ENCODE assay signal across 8 cellular contexts in genomic region chr6:136550330-136551071, GRCh38. TPM values are rescaled to one million over a fixed set of nuclear protein-coding genes. Genes with fewer than 3 reads are reported as not detected.
DNase-seq lines count a peak whose midpoint lies in the region; ATAC-seq and TF ChIP-seq lines count a peak whose summit lies in the region.

Gene MAP7, minus strand, starts transcription at chr6:136550422. Its CDS starts 14 bp downstream, at chr6:136550408.

- H3K4me1 ChIP-seq in HUES64 (ENCODE audit: insufficient read depth, low read length) (peaks cover 20% of the 10 kb centered on the region), right cardiac atrium (ENCODE audit: control insufficient read depth, insufficient read depth, low read length) (peaks cover 2% of the 10 kb centered on the region), psoas muscle (peaks cover 10% of the 10 kb centered on the region)

- intact Hi-C loops in right cardiac atrium (cut with DNase I): no loop called here
- intact Hi-C loops in psoas muscle (cut with DNase I): no loop called here

- H3K9me3 ChIP-seq in HUES64 (ENCODE audit: insufficient read depth, low read depth, low read length) (no peaks in the 10 kb centered on the region), right cardiac atrium (ENCODE audit: control insufficient read depth, low read length) (no peaks in the 10 kb centered on the region), psoas muscle (no peaks in the 10 kb centered on the region)

- no peaks in the 10 kb centered on the region for H3K9me3 Mint-ChIP-seq in activated naive CD8-positive, alpha-beta T cell treated with anti-CD3 and anti-CD28 coated beads, Interleukin-2, amount 10 ng/mL, durations not matched to agents 7 days and 5 days

- peak within 1 kb of the TSS; percentile 35; the same call in 1 of the 2 replicates for H3K27ac ChIP-seq in HUES64 (ENCODE audit: low read depth, low read length)
- H3K27ac ChIP-seq in right cardiac atrium (ENCODE audit: low read length): no peak within 1 kb of the TSS
- no peak within 1 kb of the TSS for H3K27ac ChIP-seq in psoas muscle

- peaks cover 3% of the 10 kb centered on the region for H3K4me1 Mint-ChIP-seq in activated naive CD8-positive, alpha-beta T cell treated with anti-CD3 and anti-CD28 coated beads, Interleukin-2, amount 10 ng/mL, durations not matched to agents 7 days and 5 days

- in situ Hi-C loops in Caki2 (cut with HindIII; ENCODE audit: low pct_unique_long_range_greater_than_20kb, low sequenced_read_pairs): no loop called here

- no peaks in the 10 kb centered on the region for H3K36me3 Mint-ChIP-seq in activated naive CD8-positive, alpha-beta T cell treated with anti-CD3 and anti-CD28 coated beads, Interleukin-2, amount 10 ng/mL, durations not matched to agents 7 days and 5 days

- H3K4me3 ChIP-seq in HUES64 (ENCODE audit: low read length): peak within 1 kb of the TSS; percentile 78
- peak within 1 kb of the TSS; percentile 80 for H3K4me3 ChIP-seq in right cardiac atrium (ENCODE audit: low read length)
- peak within 1 kb of the TSS; percentile 79 for H3K4me3 ChIP-seq in psoas muscle

- peaks cover 52% of the 10 kb centered on the region for H3K27me3 ChIP-seq in HUES64 (ENCODE audit: insufficient read depth, low read length)
- no peaks in the 10 kb centered on the region for H3K27me3 ChIP-seq in right cardiac atrium (ENCODE audit: control insufficient read depth, insufficient read depth)
- peaks cover 5 to 79% (median 8%) of the 10 kb centered on the region in 3 donors for H3K27me3 ChIP-seq in psoas muscle (ENCODE audit: insufficient read depth in 3 of 3, low read length in 2 of 3)

- WGBS in HUES64: under 1% methylated on average over 79 of the region's 79 CpGs
- WGBS in right cardiac atrium: 2% methylated on average over 79 of the region's 79 CpGs
- WGBS in psoas muscle, 3 donors: 1 to 2% (median 2%) methylated on average over 63 to 79 of the region's 79 CpGs

- H3K27me3 Mint-ChIP-seq in activated naive CD8-positive, alpha-beta T cell treated with anti-CD3 and anti-CD28 coated beads, Interleukin-2, amount 10 ng/mL, durations not matched to agents 7 days and 5 days: peaks cover 55% of the 10 kb centered on the region

- DNase-seq in Caki2 (ENCODE audit: low read depth): peak; percentile 85
- DNase-seq in activated naive CD8-positive, alpha-beta T cell treated with anti-CD3 and anti-CD28 coated beads, Interleukin-2, amount 10 ng/mL, durations not matched to agents 7 days and 5 days: peak; percentile 77
- DNase-seq in right cardiac atrium: peak; percentile 43 to 82 (median 79)
- DNase-seq in psoas muscle: peak; percentile 51 to 72
- DNase-seq in AML-193 (lab: John Stamatoyannopoulos, UW): no peak

- H3K36me3 ChIP-seq in HUES64 (ENCODE audit: insufficient read depth, low read length) (no peaks in the 10 kb centered on the region), psoas muscle (ENCODE audit: insufficient read depth in 1 of 2, low read depth in 1 of 2) (no peaks in the 10 kb centered on the region)

- POLR2A ChIA-PET in activated naive CD8-positive, alpha-beta T cell treated with anti-CD3 and anti-CD28 coated beads, Interleukin-2, amount 10 ng/mL, durations not matched to agents 7 days and 5 days (lab: Charles Lee): interaction anchor here (0.6 kb wide), 1 partner anchor 10 kb away, joined by 3 read pairs; no protein-coding TSS in a partner anchor

- TF ChIP-seq CTCF in psoas muscle (IDR thresholded peaks at IDR 0.05): peak; percentile 63

- ATAC-seq in GM21390 (IDR thresholded peaks at IDR 0.05; ENCODE audit: unreplicated experiment) (peak; percentile 81), SK-N-SH treated with all-trans-retinoic acid at 6 μM for 48 hours (peak; percentile 75), right cardiac atrium (peak; percentile 88 to 91), psoas muscle (peak; percentile 65 to 74 (median 73))
- ATAC-seq in activated naive CD8-positive, alpha-beta T cell treated with anti-CD3 and anti-CD28 coated beads, Interleukin-2, amount 10 ng/mL, durations not matched to agents 7 days and 5 days (ENCODE audit: low read depth): peak; percentile 84

- no peak within 1 kb of the TSS for H3K27ac Mint-ChIP-seq in activated naive CD8-positive, alpha-beta T cell treated with anti-CD3 and anti-CD28 coated beads, Interleukin-2, amount 10 ng/mL, durations not matched to agents 7 days and 5 days

- peak within 1 kb of the TSS; percentile 51 for H3K4me3 Mint-ChIP-seq in activated naive CD8-positive, alpha-beta T cell treated with anti-CD3 and anti-CD28 coated beads, Interleukin-2, amount 10 ng/mL, durations not matched to agents 7 days and 5 days

- peak within 1 kb of the TSS; percentile 68 for H3K9ac ChIP-seq in HUES64 (ENCODE audit: low read depth, low read length)

TF ChIP-seq in SK-N-SH treated with all-trans-retinoic acid at 6 μM for 48 hours, 23 proteins besides CTCF, POLR2A, EP300 and RAD21:
- TF ChIP-seq ZNF8 (CRISPR knock-in tag; IDR thresholded peaks at IDR 0.05) (no peak), CSDC2 (CRISPR knock-in tag; IDR thresholded peaks at IDR 0.05) (no peak), TSHZ2 (CRISPR knock-in tag; IDR thresholded peaks at IDR 0.05) (0 out of 2 replicates have a peak, but pooled peaks have one; percentile 51)
TF ChIP-seq in SK-N-SH treated with all-trans-retinoic acid at 6 μM for 48 hours: peak in this region for 1.

RNA-seq across cellular contexts. Expression of gene MAP7, which starts in this region (rescaled TPM):
- 12.9 and 14.8 TPM in 2 replicates for total RNA-seq in Caki2 (2014; rRNA removed; shearing (Covaris generic); ENCODE audit: low replicate concordance)
- 20.9 TPM for polyA plus RNA-seq in HUES64 (2013, experiment 1 of 2)
- 23.5 TPM for polyA plus RNA-seq in HUES64 (2013, experiment 2 of 2)
- total RNA-seq in activated naive CD8-positive, alpha-beta T cell treated with anti-CD3 and anti-CD28 coated beads, Interleukin-2, amount 10 ng/mL, durations not matched to agents 7 days and 5 days: under 1 TPM; 0.14 to 0.48 TPM
- 1 to 10 TPM; 1.3 to 2.5 (median 1.8) TPM for total RNA-seq in right cardiac atrium
- polyA plus RNA-seq in right cardiac atrium: 0.79 TPM
- under 1 TPM; 0.32 to 0.94 (median 0.62) TPM for total RNA-seq in psoas muscle
- polyA plus RNA-seq in psoas muscle: under 1 TPM; 0.10 to 0.20 (median 0.10) TPM

Comparison
In these comparisons a context has a peak if more than half of its experiments do, and no peak if none do; other contexts are left out.
1. Peak in DNase-seq and ATAC-seq in activated naive CD8-positive, alpha-beta T cell treated with anti-CD3 and anti-CD28 coated beads, Interleukin-2, amount 10 ng/mL, durations not matched to agents 7 days and 5 days; RNA of the gene not detected or under 1 TPM.
2. Peak in DNase-seq, ATAC-seq and H3K4me3 ChIP-seq in psoas muscle; RNA of the gene not detected or under 1 TPM.
3. DNase-seq: peak in Caki2 (single experiment) and right cardiac atrium (3 of 3); none in AML-193 (0 of 2).
4. Peak in every context shown above with its lines, with median percentiles within 50 percentile points of each other: ATAC-seq and H3K4me3 ChIP-seq.